Comparison of ENCODE assay signal across 2 cellular contexts in the genomic region with DNA sequence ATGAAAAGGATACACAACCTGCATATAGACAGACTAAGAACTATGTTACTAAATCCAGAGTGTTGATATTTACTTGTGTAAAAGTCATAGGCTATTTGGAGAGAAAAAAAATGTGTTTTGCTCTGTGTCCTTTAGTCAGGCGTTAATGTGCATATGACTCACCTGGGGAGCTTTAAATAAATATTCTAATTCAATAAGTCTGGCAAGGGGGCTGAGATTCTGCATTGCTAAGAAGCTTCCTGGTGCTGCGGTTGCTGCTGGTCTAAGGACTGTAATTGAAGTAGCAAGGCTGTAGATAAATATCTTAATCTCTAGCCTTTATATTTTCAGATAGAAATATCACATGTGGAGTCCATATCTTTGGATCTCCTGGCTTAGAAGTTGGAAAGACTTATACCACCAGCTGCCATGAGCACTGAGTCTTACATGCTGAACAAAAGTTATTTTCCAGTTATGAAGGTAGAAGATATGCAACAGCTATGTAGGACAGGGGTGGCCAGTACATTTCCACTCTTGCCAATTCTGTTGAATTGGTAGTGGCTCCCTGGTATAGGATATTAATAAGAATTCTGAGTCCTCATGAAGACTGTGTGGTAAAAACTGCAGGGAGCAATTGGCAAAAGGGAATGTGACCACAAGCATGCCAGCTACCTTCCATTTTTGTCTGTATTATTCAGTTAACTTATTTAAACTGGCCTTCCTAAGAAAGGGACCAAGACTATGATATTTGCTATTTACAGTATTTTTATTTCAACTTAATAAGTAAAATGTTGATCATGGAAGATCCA.
TF ChIP-seq lines count a peak whose summit lies in the region.

No MANE protein-coding gene starts in this region.

TF ChIP-seq in GM23338, 12 proteins besides CTCF, POLR2A, EP300 and RAD21 (continued from another document):
- no peak for TF ChIP-seq CREB1 (CRISPR knock-in tag; IDR thresholded peaks at IDR 0.05; ENCODE audit: low read depth)
- TF ChIP-seq EZH2 (IDR thresholded peaks at IDR 0.05; ENCODE audit: low read depth, unreplicated experiment), result no peak
- no peak for TF ChIP-seq ETS1 (IDR thresholded peaks at IDR 0.05)
- no peak for TF ChIP-seq NANOG (IDR thresholded peaks at IDR 0.05; ENCODE audit: borderline replicate concordance)
- TF ChIP-seq, protein P1, sequence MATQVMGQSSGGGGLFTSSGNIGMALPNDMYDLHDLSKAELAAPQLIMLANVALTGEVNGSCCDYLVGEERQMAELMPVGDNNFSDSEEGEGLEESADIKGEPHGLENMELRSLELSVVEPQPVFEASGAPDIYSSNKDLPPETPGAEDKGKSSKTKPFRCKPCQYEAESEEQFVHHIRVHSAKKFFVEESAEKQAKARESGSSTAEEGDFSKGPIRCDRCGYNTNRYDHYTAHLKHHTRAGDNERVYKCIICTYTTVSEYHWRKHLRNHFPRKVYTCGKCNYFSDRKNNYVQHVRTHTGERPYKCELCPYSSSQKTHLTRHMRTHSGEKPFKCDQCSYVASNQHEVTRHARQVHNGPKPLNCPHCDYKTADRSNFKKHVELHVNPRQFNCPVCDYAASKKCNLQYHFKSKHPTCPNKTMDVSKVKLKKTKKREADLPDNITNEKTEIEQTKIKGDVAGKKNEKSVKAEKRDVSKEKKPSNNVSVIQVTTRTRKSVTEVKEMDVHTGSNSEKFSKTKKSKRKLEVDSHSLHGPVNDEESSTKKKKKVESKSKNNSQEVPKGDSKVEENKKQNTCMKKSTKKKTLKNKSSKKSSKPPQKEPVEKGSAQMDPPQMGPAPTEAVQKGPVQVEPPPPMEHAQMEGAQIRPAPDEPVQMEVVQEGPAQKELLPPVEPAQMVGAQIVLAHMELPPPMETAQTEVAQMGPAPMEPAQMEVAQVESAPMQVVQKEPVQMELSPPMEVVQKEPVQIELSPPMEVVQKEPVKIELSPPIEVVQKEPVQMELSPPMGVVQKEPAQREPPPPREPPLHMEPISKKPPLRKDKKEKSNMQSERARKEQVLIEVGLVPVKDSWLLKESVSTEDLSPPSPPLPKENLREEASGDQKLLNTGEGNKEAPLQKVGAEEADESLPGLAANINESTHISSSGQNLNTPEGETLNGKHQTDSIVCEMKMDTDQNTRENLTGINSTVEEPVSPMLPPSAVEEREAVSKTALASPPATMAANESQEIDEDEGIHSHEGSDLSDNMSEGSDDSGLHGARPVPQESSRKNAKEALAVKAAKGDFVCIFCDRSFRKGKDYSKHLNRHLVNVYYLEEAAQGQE (IDR thresholded peaks at IDR 0.05; ENCODE audit: unreplicated experiment), result no peak
- no peak for TF ChIP-seq ZNF462 (CRISPR knock-in tag; IDR thresholded peaks at IDR 0.05)
- TF ChIP-seq STAT1 (IDR thresholded peaks at IDR 0.05; ENCODE audit: unreplicated experiment), result no peak

TF ChIP-seq in SK-N-SH treated with all-trans-retinoic acid at 6 μM for 48 hours, 23 proteins besides CTCF, POLR2A, EP300 and RAD21 (continued from another document):
- TF ChIP-seq, protein P2, sequence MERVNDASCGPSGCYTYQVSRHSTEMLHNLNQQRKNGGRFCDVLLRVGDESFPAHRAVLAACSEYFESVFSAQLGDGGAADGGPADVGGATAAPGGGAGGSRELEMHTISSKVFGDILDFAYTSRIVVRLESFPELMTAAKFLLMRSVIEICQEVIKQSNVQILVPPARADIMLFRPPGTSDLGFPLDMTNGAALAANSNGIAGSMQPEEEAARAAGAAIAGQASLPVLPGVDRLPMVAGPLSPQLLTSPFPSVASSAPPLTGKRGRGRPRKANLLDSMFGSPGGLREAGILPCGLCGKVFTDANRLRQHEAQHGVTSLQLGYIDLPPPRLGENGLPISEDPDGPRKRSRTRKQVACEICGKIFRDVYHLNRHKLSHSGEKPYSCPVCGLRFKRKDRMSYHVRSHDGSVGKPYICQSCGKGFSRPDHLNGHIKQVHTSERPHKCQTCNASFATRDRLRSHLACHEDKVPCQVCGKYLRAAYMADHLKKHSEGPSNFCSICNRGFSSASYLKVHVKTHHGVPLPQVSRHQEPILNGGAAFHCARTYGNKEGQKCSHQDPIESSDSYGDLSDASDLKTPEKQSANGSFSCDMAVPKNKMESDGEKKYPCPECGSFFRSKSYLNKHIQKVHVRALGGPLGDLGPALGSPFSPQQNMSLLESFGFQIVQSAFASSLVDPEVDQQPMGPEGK (CRISPR knock-in tag; IDR thresholded peaks at IDR 0.05; ENCODE audit: borderline replicate concordance), result peak; percentile 51; the same call in 1 of the 2 replicates
- TF ChIP-seq TOX (CRISPR knock-in tag; IDR thresholded peaks at IDR 0.05; ENCODE audit: borderline replicate concordance), result no peak
- peak; percentile 64 for TF ChIP-seq ISL1 (CRISPR knock-in tag; IDR thresholded peaks at IDR 0.05)
- TF ChIP-seq ZNF8 (CRISPR knock-in tag; IDR thresholded peaks at IDR 0.05), result no peak
